ENCODE assay signal across 7 cellular contexts in genomic region chr10:72296829-72297280, GRCh38. TPM values are rescaled to one million over a fixed set of nuclear protein-coding genes. Genes with fewer than 3 reads are reported as not detected.
DNase-seq lines count a peak whose midpoint lies in the region; ATAC-seq, FAIRE-seq and TF ChIP-seq lines count a peak whose summit lies in the region.
"Not testable (repeated sequence)": the region's sequence is repeated elsewhere in the genome, so short reads cannot be mapped to it uniquely, and the experiment has no call there.

No MANE protein-coding gene starts in this region.

- H3K9ac ChIP-seq in NT2/D1 (ENCODE audit: insufficient read length, low read depth): peak overlapping the region; percentile 87

- 70 to 81% (median 73%) methylated on average over 19 of the region's 19 CpGs for WGBS in heart left ventricle, 4 donors
- WGBS in small intestine, 3 donors: 69 to 81% (median 70%) methylated on average over 13 to 19 of the region's 19 CpGs

- H3K4me1 Mint-ChIP-seq in activated T-cell treated with anti-CD3 and anti-CD28 coated beads, Interleukin-2, amount 50 U/mL, for 4 hours (ENCODE audit: low read depth): peaks cover 64% of the 10 kb centered on the region
- H3K4me1 Mint-ChIP-seq in chondrocyte (ENCODE audit: low read depth): peaks cover 19% of the 10 kb centered on the region

- TF ChIP-seq POLR2A in heart left ventricle (IDR thresholded peaks at IDR 0.05): not testable (repeated sequence)

- H3K36me3 ChIP-seq in NT2/D1 (ENCODE audit: insufficient read depth, insufficient read length, low read length); heart left ventricle; muscle layer of duodenum (ENCODE audit: control insufficient read depth in 1 of 2, insufficient read depth in 2 of 2, low read length in 2 of 2); small intestine (ENCODE audit: control insufficient read depth in 2 of 2, insufficient read depth in 2 of 2, low read length in 2 of 2): not testable (repeated sequence)

- H3K9me3 Mint-ChIP-seq in activated T-cell treated with anti-CD3 and anti-CD28 coated beads, Interleukin-2, amount 50 U/mL, for 4 hours; chondrocyte (ENCODE audit: low read depth): not testable (repeated sequence)

- H3K36me3 Mint-ChIP-seq in activated T-cell treated with anti-CD3 and anti-CD28 coated beads, Interleukin-2, amount 50 U/mL, for 4 hours (ENCODE audit: insufficient read depth); chondrocyte (ENCODE audit: low read depth): not testable (repeated sequence)

- H3K4me3 ChIP-seq in GM12875 (ENCODE audit: low read depth, low read length) (peak overlapping the region; percentile 88), NT2/D1 (ENCODE audit: insufficient read length, low read depth) (peak overlapping the region; percentile 64), heart left ventricle (peak overlapping the region in 11 of 12 donors; percentile 42 to 92 (median 72)), muscle layer of duodenum (ENCODE audit: low read depth in 1 of 2, low read length in 2 of 2) (peak overlapping the region; percentile 70 to 73)
- not testable (repeated sequence) for H3K4me3 ChIP-seq in small intestine (ENCODE audit: low read depth in 1 of 2, low read length in 2 of 2)

- not testable (repeated sequence) for H3K9me3 ChIP-seq in NT2/D1 (ENCODE audit: insufficient read depth, low read length); heart left ventricle; muscle layer of duodenum (ENCODE audit: control insufficient read depth in 1 of 2, low read length in 2 of 2); small intestine (ENCODE audit: control insufficient read depth, low read depth)

- H3K27ac ChIP-seq in heart left ventricle (peak overlapping the region; percentile 79 to 99 (median 93)), muscle layer of duodenum (ENCODE audit: low read length) (peak overlapping the region; percentile 94), small intestine (ENCODE audit: low read depth in 1 of 2, low read length in 1 of 2) (peak overlapping the region; percentile 5 to 99)

- not testable (repeated sequence) for ATAC-seq in activated T-cell treated with anti-CD3 and anti-CD28 coated beads, Interleukin-2, amount 50 U/mL, for 4 hours; heart left ventricle

- H3K27ac Mint-ChIP-seq in chondrocyte (ENCODE audit: unreplicated experiment): peak overlapping the region; percentile 94

- not testable (repeated sequence) for TF ChIP-seq CTCF in GM12875 (IDR thresholded peaks at IDR 0.05; ENCODE audit: borderline replicate concordance, insufficient read depth, low read depth, low read length); chondrocyte (IDR thresholded peaks at IDR 0.05); heart left ventricle (IDR thresholded peaks at IDR 0.05)

- H3K4me1 ChIP-seq in NT2/D1 (ENCODE audit: insufficient read depth, insufficient read length); muscle layer of duodenum (ENCODE audit: control insufficient read depth in 1 of 2, insufficient read depth in 2 of 2, low read length in 2 of 2); small intestine (ENCODE audit: control insufficient read depth in 2 of 2, insufficient read depth in 1 of 2, low read depth in 1 of 2, low read length in 1 of 2): not testable (repeated sequence)
- peaks cover 0 to 37% (median 11%) of the 10 kb centered on the region in 12 donors for H3K4me1 ChIP-seq in heart left ventricle

- intact Hi-C loops in heart left ventricle (cut with DNase I): loop anchor here in 1 of 10 donors (2.0 kb wide), 1 partner anchor 20 kb away; no protein-coding TSS in a partner anchor

- H3K4me3 Mint-ChIP-seq in activated T-cell treated with anti-CD3 and anti-CD28 coated beads, Interleukin-2, amount 50 U/mL, for 4 hours: peak overlapping the region; percentile 81
- peak overlapping the region; percentile 76 for H3K4me3 Mint-ChIP-seq in chondrocyte (ENCODE audit: unreplicated experiment)

- not testable (repeated sequence) for H3K27me3 Mint-ChIP-seq in activated T-cell treated with anti-CD3 and anti-CD28 coated beads, Interleukin-2, amount 50 U/mL, for 4 hours (ENCODE audit: low read depth); chondrocyte (ENCODE audit: low read depth)

- not testable (repeated sequence) for DNase-seq in NT2/D1 (ENCODE audit: low read depth, low spot score); activated T-cell treated with anti-CD3 and anti-CD28 coated beads, Interleukin-2, amount 50 U/mL, for 4 hours; chondrocyte (ENCODE audit: low spot score); small intestine
- DNase-seq in heart left ventricle: peak in 1 of 5 donors; percentile 3

- not testable (repeated sequence) for H3K27me3 ChIP-seq in NT2/D1 (ENCODE audit: insufficient read depth, insufficient read length); heart left ventricle; muscle layer of duodenum (ENCODE audit: low read depth, low read length); small intestine (ENCODE audit: control insufficient read depth in 2 of 2, insufficient read depth in 2 of 2, low read length in 2 of 2)

- FAIRE-seq in small intestine (lab: Jason Lieb, UNC): not testable (repeated sequence)

RNA-seq across cellular contexts. Expression of gene DDIT4, which starts 23.1 kb away (rescaled TPM):
- 100 to 1,000 TPM; 240 to 268 (median 263) TPM for total RNA-seq in activated T-cell treated with anti-CD3 and anti-CD28 coated beads, Interleukin-2, amount 50 U/mL, for 4 hours
- total RNA-seq in chondrocyte (68.5 to 241 TPM (median 227 TPM) in 3 replicates), heart left ventricle (10 to 100 TPM; 14.6 to 68.2 (median 40.4) TPM)
- polyA plus RNA-seq in heart left ventricle (100 to 1,000 TPM in 1 of 2 donors, 10 to 100 TPM in 1; 59.4 to 112 TPM), small intestine (100 to 1,000 TPM in 1 of 3 donors, 10 to 100 TPM in 2; 34.4 to 330 (median 36.5) TPM)

RNA-seq across cellular contexts. Expression of gene DNAJB12, which starts 57.9 kb away (rescaled TPM):
- 10 to 100 TPM; 32.6 to 39.4 (median 35.4) TPM for total RNA-seq in activated T-cell treated with anti-CD3 and anti-CD28 coated beads, Interleukin-2, amount 50 U/mL, for 4 hours
- total RNA-seq in chondrocyte (27.3 to 29.8 TPM (median 28.7 TPM) in 3 replicates), heart left ventricle (10 to 100 TPM; 23.8 to 42.5 (median 29.1) TPM)
- polyA plus RNA-seq in heart left ventricle (10 to 100 TPM; 21.1 to 36.0 TPM), small intestine (10 to 100 TPM; 17.0 to 27.3 (median 18.6) TPM)
